ENCODE assay signal across 8 cellular contexts in the genomic region with DNA sequence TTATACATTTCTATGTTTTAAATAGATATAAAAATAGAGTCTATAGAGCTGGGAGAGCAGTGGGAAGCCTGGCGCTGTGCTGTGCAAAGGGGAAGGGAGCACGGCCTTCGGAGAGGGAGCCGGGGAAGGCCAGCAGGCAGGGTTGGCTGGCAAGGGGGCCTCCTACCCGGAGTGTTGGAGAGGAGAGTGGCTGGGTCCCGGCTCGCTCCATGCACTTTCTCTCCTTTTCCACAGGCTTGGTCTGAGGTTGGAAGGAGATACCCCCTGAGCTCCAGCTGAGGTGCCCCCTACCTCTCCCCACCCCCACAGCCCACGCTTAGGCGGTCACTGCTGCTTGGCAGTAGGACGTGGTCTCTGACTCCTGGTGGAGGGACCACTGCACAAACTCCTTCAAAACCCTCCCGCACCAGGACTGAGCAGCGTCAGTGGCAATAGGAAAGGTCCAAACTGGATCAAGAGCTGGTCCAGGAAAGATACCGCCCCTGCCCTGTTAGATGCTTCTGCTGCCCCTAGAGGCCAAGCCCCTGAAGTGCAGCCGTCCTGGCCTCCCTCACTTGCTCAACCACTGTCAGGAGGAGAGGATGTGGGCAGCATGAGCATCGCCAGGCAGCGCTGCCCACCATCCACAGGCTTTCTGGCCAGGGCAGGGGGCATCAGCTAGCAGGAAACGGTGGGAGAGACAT. TPM values are rescaled to one million over a fixed set of nuclear protein-coding genes. Genes with fewer than 3 reads are reported as not detected.
DNase-seq lines count a peak whose midpoint lies in the region; ATAC-seq, FAIRE-seq and TF ChIP-seq lines count a peak whose summit lies in the region.

No MANE protein-coding gene starts in this region.

- H3K4me3 Mint-ChIP-seq in T-helper 2 cell treated with Interferon-gamma antibody and Interleukin-4, amounts not matched to agents 5 μg/mL and 100 μg/mL, for 36 hours = no peak overlapping the region
- no peak overlapping the region for H3K4me3 Mint-ChIP-seq in astrocyte (ENCODE audit: unreplicated experiment)

- H3K9ac ChIP-seq in Karpas-422 (ENCODE audit: low read length) = no peak overlapping the region
- H3K9ac ChIP-seq in astrocyte (ENCODE audit: low read length) = no peak overlapping the region
- no peak overlapping the region for H3K9ac ChIP-seq in iPS-20b (ENCODE audit: low read depth, low read length)

- peaks cover 9% of the 10 kb centered on the region for H3K27me3 Mint-ChIP-seq in T-helper 2 cell treated with Interferon-gamma antibody and Interleukin-4, amounts not matched to agents 5 μg/mL and 100 μg/mL, for 36 hours (ENCODE audit: low read depth)
- H3K27me3 Mint-ChIP-seq in astrocyte (ENCODE audit: low read depth, unreplicated experiment) = peaks cover 31% of the 10 kb centered on the region

- peak; percentile 85 for ATAC-seq in GM19023 (IDR thresholded peaks at IDR 0.05; ENCODE audit: unreplicated experiment)

- H3K4me1 Mint-ChIP-seq in T-helper 2 cell treated with Interferon-gamma antibody and Interleukin-4, amounts not matched to agents 5 μg/mL and 100 μg/mL, for 36 hours (ENCODE audit: low read depth) = no peaks in the 10 kb centered on the region
- peaks cover 2% of the 10 kb centered on the region for H3K4me1 Mint-ChIP-seq in astrocyte (ENCODE audit: low read depth, unreplicated experiment)

- no peaks in the 10 kb centered on the region for H3K9me2 ChIP-seq in Karpas-422 (replicated peaks; ENCODE audit: insufficient read depth, low read length)

- no peak overlapping the region for H3K4me3 ChIP-seq in Karpas-422 (ENCODE audit: low read length)
- H3K4me3 ChIP-seq in astrocyte (ENCODE audit: insufficient read depth, low read depth, low read length) = no peak overlapping the region
- H3K4me3 ChIP-seq in iPS-20b (ENCODE audit: low read length) = peak overlapping the region; percentile 30; the same call in 1 of the 2 replicates

- H3K79me2 ChIP-seq in Karpas-422 (ENCODE audit: low read length) = no peaks in the 10 kb centered on the region
- no peaks in the 10 kb centered on the region for H3K79me2 ChIP-seq in astrocyte (ENCODE audit: insufficient read depth, low read length)

- H3K27ac ChIP-seq in Karpas-422 (ENCODE audit: low read length) (no peak overlapping the region), astrocyte (ENCODE audit: low read depth, low read length) (no peak overlapping the region), iPS-20b (ENCODE audit: low read length) (no peak overlapping the region)

- peak; percentile 68 for TF ChIP-seq CTCF in astrocyte (IDR thresholded peaks at IDR 0.05; ENCODE audit: insufficient read depth, low read depth, low read length)

- H3K36me3 ChIP-seq in Karpas-422 (ENCODE audit: insufficient read depth, low read length) = no peaks in the 10 kb centered on the region
- H3K36me3 ChIP-seq in astrocyte (ENCODE audit: insufficient read depth, low read length) = no peaks in the 10 kb centered on the region
- H3K36me3 ChIP-seq in iPS-20b (ENCODE audit: insufficient read depth, low read depth, low read length) = no peaks in the 10 kb centered on the region

- no peaks in the 10 kb centered on the region for H3K9me3 Mint-ChIP-seq in T-helper 2 cell treated with Interferon-gamma antibody and Interleukin-4, amounts not matched to agents 5 μg/mL and 100 μg/mL, for 36 hours
- H3K9me3 Mint-ChIP-seq in astrocyte (ENCODE audit: unreplicated experiment) = peaks cover 4% of the 10 kb centered on the region

- H2AFZ ChIP-seq in Karpas-422 (ENCODE audit: low read length) = no peak overlapping the region
- no peak overlapping the region for H2AFZ ChIP-seq in astrocyte (ENCODE audit: low read depth, low read length)

- H3K36me3 Mint-ChIP-seq in T-helper 2 cell treated with Interferon-gamma antibody and Interleukin-4, amounts not matched to agents 5 μg/mL and 100 μg/mL, for 36 hours (ENCODE audit: low read depth) = no peaks in the 10 kb centered on the region
- no peaks in the 10 kb centered on the region for H3K36me3 Mint-ChIP-seq in astrocyte (ENCODE audit: low read depth, unreplicated experiment)

- H3K9me3 ChIP-seq in Karpas-422 (ENCODE audit: low read length) (no peaks in the 10 kb centered on the region), astrocyte (ENCODE audit: insufficient read depth, low read depth, low read length) (no peaks in the 10 kb centered on the region), iPS-20b (ENCODE audit: insufficient read depth, low read depth, low read length) (no peaks in the 10 kb centered on the region)

- FAIRE-seq in astrocyte (lab: Jason Lieb, UNC) = no peak

- DNase-seq in Ammon's horn (ENCODE audit: low spot score) (peak; percentile 61), Karpas-422 (peak; percentile 86), astrocyte (ENCODE audit: low read depth) (no peak), DMS79 treated with DMSO at 0.1 percent for 48 hours (lab: John Stamatoyannopoulos, UW) (no peak)
- DNase-seq in T-helper 2 cell treated with Interferon-gamma antibody and Interleukin-4, amounts not matched to agents 5 μg/mL and 100 μg/mL, for 36 hours (ENCODE audit: low spot score) = peak; percentile 45
- peak; percentile 48 to 67 (median 57) for DNase-seq in stimulated activated CD4-positive, alpha-beta T cell treated with anti-CD3 and anti-CD28 coated beads, Interleukin-12 subunit alpha, Interleukin-12 subunit beta, amount 100 ng/mL, for 48 hours (ENCODE audit: low read depth in 2 of 3, low spot score in 1 of 3)

- no peak overlapping the region for H3K4me2 ChIP-seq in Karpas-422 (ENCODE audit: low read depth, low read length, poor library complexity, severe bottlenecking)
- no peak overlapping the region for H3K4me2 ChIP-seq in astrocyte (ENCODE audit: low read length)

- H4K20me1 ChIP-seq in Karpas-422 (ENCODE audit: insufficient read depth, low read depth, low read length) = no peaks in the 10 kb centered on the region
- H4K20me1 ChIP-seq in astrocyte (ENCODE audit: insufficient read depth, low read length) = no peaks in the 10 kb centered on the region

- no peak overlapping the region for H3K27ac Mint-ChIP-seq in T-helper 2 cell treated with Interferon-gamma antibody and Interleukin-4, amounts not matched to agents 5 μg/mL and 100 μg/mL, for 36 hours
- no peak overlapping the region for H3K27ac Mint-ChIP-seq in astrocyte (ENCODE audit: unreplicated experiment)

- H3K4me1 ChIP-seq in Karpas-422 (ENCODE audit: low read length) = no peaks in the 10 kb centered on the region
- H3K4me1 ChIP-seq in astrocyte (ENCODE audit: insufficient read depth, low read length) = peaks cover 2% of the 10 kb centered on the region
- no peaks in the 10 kb centered on the region for H3K4me1 ChIP-seq in iPS-20b (ENCODE audit: insufficient read depth, low read length)

- H3K27me3 ChIP-seq in Karpas-422 (ENCODE audit: low read length) (no peaks in the 10 kb centered on the region), astrocyte (ENCODE audit: insufficient read depth, low read length) (no peaks in the 10 kb centered on the region), iPS-20b (ENCODE audit: insufficient read depth, low read length) (peaks cover 5% of the 10 kb centered on the region; the same call in 1 of the 2 replicates)

RNA-seq across cellular contexts. Expression of gene SYT13, which starts 52.9 kb away (rescaled TPM):
- total RNA-seq in Karpas-422 (2014; rRNA removed; shearing (Covaris generic); ENCODE audit: low replicate concordance) = not detected in 2 replicates
- 0.50 and 1.4 TPM in 2 replicates for total RNA-seq in astrocyte

Comparison
In these comparisons a context has a peak if more than half of its experiments do, and no peak if none do; other contexts are left out.
1. DNase-seq: peak in Ammon's horn (single experiment), Karpas-422 (single experiment), T-helper 2 cell treated with Interferon-gamma antibody and Interleukin-4, amounts not matched to agents 5 μg/mL and 100 μg/mL, for 36 hours (single experiment) and stimulated activated CD4-positive, alpha-beta T cell treated with anti-CD3 and anti-CD28 coated beads, Interleukin-12 subunit alpha, Interleukin-12 subunit beta, amount 100 ng/mL, for 48 hours (3 of 3); none in astrocyte (single experiment) and DMS79 treated with DMSO at 0.1 percent for 48 hours (single experiment).